In the genomic region with DNA sequence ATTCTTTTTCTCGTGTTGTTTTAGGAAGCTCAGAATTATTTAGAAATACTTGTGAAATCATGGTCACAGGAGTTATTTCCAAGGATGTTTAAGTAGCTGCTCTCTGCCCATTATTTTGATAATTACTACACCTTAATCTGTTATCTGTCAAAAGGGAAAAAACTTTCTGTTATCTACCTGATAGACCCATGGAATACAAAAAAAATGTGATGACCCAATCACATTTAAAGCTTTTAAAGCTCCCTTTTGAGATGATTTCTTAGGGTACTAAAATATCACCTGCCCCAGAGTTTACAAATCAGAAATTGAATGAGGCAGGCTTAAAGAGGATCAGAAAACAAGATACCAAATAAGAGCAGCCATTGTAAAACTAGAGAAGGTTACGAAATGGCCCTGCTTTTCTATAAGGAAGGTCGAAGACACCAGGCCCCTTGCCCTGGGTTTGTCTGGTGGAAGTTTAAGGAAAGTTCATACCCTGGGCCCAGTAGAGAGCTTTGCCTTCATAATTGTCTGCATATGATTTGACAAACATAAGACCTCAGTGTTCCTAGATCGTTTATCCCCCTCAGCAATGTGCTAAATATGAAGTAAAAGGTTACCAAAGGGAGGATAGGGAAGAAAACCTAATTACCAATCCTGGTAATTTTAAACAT, we compare ENCODE assay signal across 13 cellular contexts.
DNase-seq lines count a peak whose midpoint lies in the region; TF ChIP-seq lines count a peak whose summit lies in the region.
"Had no signal": no experiment of that assay in that cellular context is flagged by ENCODE, and none has a peak within 500 bp of the region (broad histone marks: within the 10 kb centered on the region; RNA-seq: fewer than 3 reads in every experiment).

No MANE protein-coding gene starts in this region.

- DNase-seq in SKM-1 treated with dmso at 0.1 percent for 144 hours (lab: John Stamatoyannopoulos, UW; ENCODE audit: unreplicated experiment) (peak; percentile 2), SKM-1 (lab: John Stamatoyannopoulos, UW; ENCODE audit: unreplicated experiment) (no peak), mesothelial cell of epicardium (ENCODE audit: low spot score in 2 of 2, unreplicated experiment in 2 of 2) (no peak), type B pancreatic cell (ENCODE audit: extremely low spot score, unreplicated experiment) (no peak), colonic mucosa (no peak), NCI-H526 treated with DMSO at 0.1 percent for 48 hours (lab: John Stamatoyannopoulos, UW) (no peak)
- DNase-seq in activated T-helper 2 cell treated with anti-CD3 and anti-CD28 coated beads, Interferon-gamma antibody, Interleukin-2, Interleukin-4, amounts not matched to agents 10 μg/mL and 5 μg/mL and 100 μg/mL, durations not matched to agents 14 hours and 24 hours and 36 hours (ENCODE audit: low spot score) = no peak
- DNase-seq in NK-92 treated with Interleukin-12 subunit alpha and Interleukin-12 subunit beta, amount 100 ng/mL, for 24 hours (lab: John Stamatoyannopoulos, UW) = no peak
- DNase-seq: 8988T; CD4-positive, alpha-beta T cell; NCI-H1092 had no signal

- no peaks in the 10 kb centered on the region for H3K36me3 ChIP-seq in colonic mucosa

- intact Hi-C loops in activated T-helper 2 cell treated with anti-CD3 and anti-CD28 coated beads, Interferon-gamma antibody, Interleukin-2, Interleukin-4, amounts not matched to agents 10 μg/mL and 5 μg/mL and 100 μg/mL, durations not matched to agents 14 hours and 24 hours and 36 hours (cut with micrococcal nuclease) = no loop called here
- intact Hi-C loops in colonic mucosa (cut with DNase I) = no loop called here

- TF ChIP-seq CTCF in mesothelial cell of epicardium (IDR thresholded peaks at IDR 0.05; ENCODE audit: unreplicated experiment) (no peak), type B pancreatic cell (conservative IDR thresholded peaks at IDR 0.05) (no peak), colonic mucosa (IDR thresholded peaks at IDR 0.05) (no peak)

- no peaks in the 10 kb centered on the region for H3K9me3 Mint-ChIP-seq in activated T-helper 2 cell treated with anti-CD3 and anti-CD28 coated beads, Interferon-gamma antibody, Interleukin-2, Interleukin-4, amounts not matched to agents 10 μg/mL and 5 μg/mL and 100 μg/mL, durations not matched to agents 14 hours and 24 hours and 36 hours
- no peaks in the 10 kb centered on the region for H3K9me3 Mint-ChIP-seq in mesothelial cell of epicardium
- H3K9me3 Mint-ChIP-seq in type B pancreatic cell = no peaks in the 10 kb centered on the region
- H3K9me3 Mint-ChIP-seq: CD4-positive, alpha-beta T cell; dendritic cell treated with granulocyte-macrophage colony-stimulating factor and Interleukin-4, amounts not matched to agents 40 ng/mL and 50 ng/mL, for 4 days had no signal

- H3K4me1 Mint-ChIP-seq in activated T-helper 2 cell treated with anti-CD3 and anti-CD28 coated beads, Interferon-gamma antibody, Interleukin-2, Interleukin-4, amounts not matched to agents 10 μg/mL and 5 μg/mL and 100 μg/mL, durations not matched to agents 14 hours and 24 hours and 36 hours (ENCODE audit: low read depth) = peaks cover 23% of the 10 kb centered on the region
- H3K4me1 Mint-ChIP-seq in mesothelial cell of epicardium (peaks cover 59% of the 10 kb centered on the region), type B pancreatic cell (ENCODE audit: unreplicated experiment) (peaks cover 45% of the 10 kb centered on the region)

- H3K27ac Mint-ChIP-seq in activated T-helper 2 cell treated with anti-CD3 and anti-CD28 coated beads, Interferon-gamma antibody, Interleukin-2, Interleukin-4, amounts not matched to agents 10 μg/mL and 5 μg/mL and 100 μg/mL, durations not matched to agents 14 hours and 24 hours and 36 hours = peak overlapping the region; percentile 14
- H3K27ac Mint-ChIP-seq in mesothelial cell of epicardium (peak overlapping the region; percentile 92), type B pancreatic cell (peak overlapping the region; percentile 4)
- H3K27ac Mint-ChIP-seq: CD4-positive, alpha-beta T cell; dendritic cell treated with granulocyte-macrophage colony-stimulating factor and Interleukin-4, amounts not matched to agents 40 ng/mL and 50 ng/mL, for 4 days had no signal

- no peak overlapping the region for H3K9ac ChIP-seq in colonic mucosa (ENCODE audit: low read depth in 2 of 2, low read length in 2 of 2)

- H3K4me1 ChIP-seq in colonic mucosa = no peaks in the 10 kb centered on the region

- no peak overlapping the region for H3K4me3 ChIP-seq in colonic mucosa
- H3K4me3 ChIP-seq: GM12878 had no signal

- H3K27me3 ChIP-seq in colonic mucosa = no peaks in the 10 kb centered on the region

- H3K9me3 ChIP-seq in colonic mucosa = no peaks in the 10 kb centered on the region

- no peak overlapping the region for H3K27ac ChIP-seq in colonic mucosa

- no peaks in the 10 kb centered on the region for H3K27me3 Mint-ChIP-seq in activated T-helper 2 cell treated with anti-CD3 and anti-CD28 coated beads, Interferon-gamma antibody, Interleukin-2, Interleukin-4, amounts not matched to agents 10 μg/mL and 5 μg/mL and 100 μg/mL, durations not matched to agents 14 hours and 24 hours and 36 hours (ENCODE audit: low read depth)
- H3K27me3 Mint-ChIP-seq in mesothelial cell of epicardium (ENCODE audit: low read depth) (no peaks in the 10 kb centered on the region), type B pancreatic cell (no peaks in the 10 kb centered on the region)
- H3K27me3 Mint-ChIP-seq: CD4-positive, alpha-beta T cell; dendritic cell treated with granulocyte-macrophage colony-stimulating factor and Interleukin-4, amounts not matched to agents 40 ng/mL and 50 ng/mL, for 4 days had no signal

- no peaks in the 10 kb centered on the region for H3K36me3 Mint-ChIP-seq in activated T-helper 2 cell treated with anti-CD3 and anti-CD28 coated beads, Interferon-gamma antibody, Interleukin-2, Interleukin-4, amounts not matched to agents 10 μg/mL and 5 μg/mL and 100 μg/mL, durations not matched to agents 14 hours and 24 hours and 36 hours (ENCODE audit: low read depth)
- H3K36me3 Mint-ChIP-seq in mesothelial cell of epicardium (no peaks in the 10 kb centered on the region), type B pancreatic cell (no peaks in the 10 kb centered on the region)

- H3K4me3 Mint-ChIP-seq in activated T-helper 2 cell treated with anti-CD3 and anti-CD28 coated beads, Interferon-gamma antibody, Interleukin-2, Interleukin-4, amounts not matched to agents 10 μg/mL and 5 μg/mL and 100 μg/mL, durations not matched to agents 14 hours and 24 hours and 36 hours (ENCODE audit: low read depth) = no peak overlapping the region
- H3K4me3 Mint-ChIP-seq in mesothelial cell of epicardium = no peak overlapping the region
- no peak overlapping the region for H3K4me3 Mint-ChIP-seq in type B pancreatic cell
- H3K4me3 Mint-ChIP-seq: CD4-positive, alpha-beta T cell; dendritic cell treated with granulocyte-macrophage colony-stimulating factor and Interleukin-4, amounts not matched to agents 40 ng/mL and 50 ng/mL, for 4 days had no signal

Comparison
In these comparisons a context has a peak if more than half of its experiments do, and no peak if none do; other contexts are left out.
1. H3K27ac Mint-ChIP-seq: peak in every context shown above with its lines; median percentile 92 in mesothelial cell of epicardium; 14 in activated T-helper 2 cell treated with anti-CD3 and anti-CD28 coated beads, Interferon-gamma antibody, Interleukin-2, Interleukin-4, amounts not matched to agents 10 μg/mL and 5 μg/mL and 100 μg/mL, durations not matched to agents 14 hours and 24 hours and 36 hours; 4 in type B pancreatic cell.